ENCODE assay signal across 31 cellular contexts in genomic region chr15:81475926-81476325, GRCh38.
"Had no signal": no experiment of that assay in that cellular context is flagged by ENCODE, and none has a peak within 500 bp of the region (broad histone marks: within the 10 kb centered on the region; RNA-seq: fewer than 3 reads in every experiment).

No MANE protein-coding gene starts in this region.

- H3K36me3 ChIP-seq: brain microvascular endothelial cell, breast epithelium had no signal

- H3K27me3 ChIP-seq: body of pancreas, brain microvascular endothelial cell, breast epithelium had no signal

- FAIRE-seq: astrocyte, TTC549 had no signal

- H3K4me3 ChIP-seq: body of pancreas, breast epithelium had no signal

- DNase-seq: activated B cell treated with CpG ODN at 0.5 μM for 24 hours; activated CD4-positive, alpha-beta memory T cell treated with anti-CD3 and anti-CD28 coated beads for 36 hours; activated CD4-positive, alpha-beta T cell treated with anti-CD3 and anti-CD28 coated beads for 4 hours; activated CD4-positive, alpha-beta T cell treated with anti-CD3 and anti-CD28 coated beads, Interleukin-2, amount 10 ng/mL, durations not matched to agents 24 days and 14 days; activated CD4-positive, alpha-beta T cell treated with anti-CD3 and anti-CD28 coated beads, Interleukin-2, amount 50 U/mL, for 1 hour; activated CD4-positive, alpha-beta T cell treated with anti-CD3 and anti-CD28 coated beads, Interleukin-2, amount 50 U/mL, for 4 hours; activated CD4-positive, CD25-positive, alpha-beta regulatory T cell treated with anti-CD3 and anti-CD28 coated beads, Interleukin-2, amount 50 U/mL, for 72 hours; activated CD8-positive, alpha-beta memory T cell treated with anti-CD3 and anti-CD28 coated beads for 24 hours; activated CD8-positive, alpha-beta memory T cell treated with anti-CD3 and anti-CD28 coated beads, Interleukin-2, amount 10 ng/mL, durations not matched to agents 7 days and 5 days; activated CD8-positive, alpha-beta memory T cell treated with anti-CD3 and anti-CD28 coated beads, Interleukin-2, amount 50 U/mL, for 48 hours; activated CD8-positive, alpha-beta T cell treated with anti-CD3 and anti-CD28 coated beads, Interleukin-2, amount 10 ng/mL, durations not matched to agents 7 days and 5 days; activated effector memory CD4-positive, alpha-beta T cell treated with Interleukin-2 at 50 U/mL for 16 hours; activated gamma-delta T cell; activated naive CD4-positive, alpha-beta T cell treated with anti-CD3 and anti-CD28 coated beads, Interleukin-2, amount 10 ng/mL, durations not matched to agents 7 days and 5 days; activated naive CD4-positive, alpha-beta T cell treated with Interleukin-2 at 50 U/mL for 16 hours; activated naive CD8-positive, alpha-beta T cell treated with anti-CD3 and anti-CD28 coated beads, Interleukin-2, amount 10 ng/mL, durations not matched to agents 7 days and 5 days; activated naive CD8-positive, alpha-beta T cell treated with anti-CD3 and anti-CD28 coated beads, Interleukin-2, amount 50 U/mL, for 24 hours; activated T-cell treated with anti-CD3 and anti-CD28 coated beads, Interleukin-2, amount 50 U/mL, for 24 hours; activated T-cell treated with anti-CD3 and anti-CD28 coated beads, Interleukin-2, amount 50 U/mL, for 48 hours; amniotic stem cell; aorta; body of pancreas; brain microvascular endothelial cell; central memory CD4-positive, alpha-beta T cell; T-helper 1 cell; T-helper 2 cell; T-helper 9 cell had no signal

- H3K4me1 ChIP-seq: body of pancreas, breast epithelium had no signal

- H3K9me3 ChIP-seq: body of pancreas, breast epithelium had no signal

- H3K27ac ChIP-seq: body of pancreas, brain microvascular endothelial cell, breast epithelium, VCaP had no signal

- ATAC-seq: activated CD8-positive, alpha-beta memory T cell treated with anti-CD3 and anti-CD28 coated beads, Interleukin-2, amount 10 ng/mL, durations not matched to agents 7 days and 5 days; activated CD8-positive, alpha-beta T cell treated with anti-CD3 and anti-CD28 coated beads, Interleukin-2, amount 10 ng/mL, durations not matched to agents 7 days and 5 days; activated naive CD8-positive, alpha-beta T cell treated with anti-CD3 and anti-CD28 coated beads, Interleukin-2, amount 50 U/mL, for 24 hours; body of pancreas had no signal
